Comparison of ENCODE assay signal across 10 cellular contexts in the genomic region with DNA sequence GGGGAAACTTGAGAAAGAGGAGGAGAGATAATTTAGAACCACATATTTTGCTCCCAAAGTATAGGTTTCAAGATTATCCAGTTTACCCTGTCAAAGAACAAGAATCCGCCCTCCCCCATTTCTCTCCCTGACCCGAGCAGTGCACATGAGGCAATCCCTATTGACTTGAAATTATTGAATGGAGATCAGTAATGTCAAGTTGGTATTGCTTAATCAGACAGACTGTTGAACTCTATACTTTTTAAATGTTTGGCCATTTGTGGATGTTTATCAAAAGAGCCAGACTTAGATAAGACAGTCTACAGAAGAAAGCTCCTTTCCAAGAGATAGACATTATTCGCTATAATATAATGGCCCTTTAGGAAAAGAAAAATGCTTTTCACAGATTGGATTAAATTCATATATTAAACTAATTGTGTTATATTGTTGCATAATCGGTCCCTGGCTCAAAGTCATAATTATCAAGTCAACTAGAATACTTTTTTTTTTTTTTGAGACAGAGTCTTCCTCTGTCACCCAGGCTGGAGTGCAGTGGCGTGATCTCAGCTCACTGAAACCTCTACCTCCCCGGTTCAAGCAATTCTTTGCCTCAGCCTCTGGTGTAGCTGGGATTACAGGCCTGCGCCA. TPM values are rescaled to one million over a fixed set of nuclear protein-coding genes. Genes with fewer than 3 reads are reported as not detected.
DNase-seq lines count a peak whose midpoint lies in the region; ATAC-seq, FAIRE-seq and TF ChIP-seq lines count a peak whose summit lies in the region.
"Had no signal": no experiment of that assay in that cellular context is flagged by ENCODE, and none has a peak within 500 bp of the region (broad histone marks: within the 10 kb centered on the region; RNA-seq: fewer than 3 reads in every experiment).

No MANE protein-coding gene starts in this region.

- H3K4me1 ChIP-seq in CD4-positive, CD25-positive, alpha-beta regulatory T cell (ENCODE audit: control insufficient read depth, insufficient read depth, low read length, poor library complexity, severe bottlenecking): peaks cover 67% of the 10 kb centered on the region
- peaks cover 23 to 35% (median 23%) of the 10 kb centered on the region in 3 donors for H3K4me1 ChIP-seq in pancreas

- DNase-seq in CD4-positive, CD25-positive, alpha-beta regulatory T cell: no peak
- DNase-seq in OCI-M1 (lab: John Stamatoyannopoulos, UW): peak; percentile 75
- no peak for DNase-seq in epithelial cell of prostate (ENCODE audit: low read depth, low spot score)
- DNase-seq in pancreas: no peak
- no peak for DNase-seq in NCI-H226
- no peak for DNase-seq in islet precursor cell
- no peak for DNase-seq in epidermal melanocyte (ENCODE audit: insufficient read length, low spot score)
- no peak for DNase-seq in cortex of kidney (lab: John Stamatoyannopoulos, UW)
- DNase-seq: GDM1 had no signal

- intact Hi-C loops in pancreas (cut with DNase I): no loop called here

- no peaks in the 10 kb centered on the region for H3K9me3 ChIP-seq in CD4-positive, CD25-positive, alpha-beta regulatory T cell (ENCODE audit: control insufficient read depth in 2 of 2, low read length in 2 of 2)
- H3K9me3 ChIP-seq in pancreas: no peaks in the 10 kb centered on the region

- no peaks in the 10 kb centered on the region for H3K9me3 Mint-ChIP-seq in CD4-positive, CD25-positive, alpha-beta regulatory T cell

- H3K4me1 Mint-ChIP-seq in CD4-positive, CD25-positive, alpha-beta regulatory T cell: peaks cover 18 to 80% (median 45%) of the 10 kb centered on the region in 4 donors

- H3K27ac ChIP-seq in CD4-positive, CD25-positive, alpha-beta regulatory T cell (ENCODE audit: insufficient read depth, low read length, poor library complexity, severe bottlenecking): peak overlapping the region; percentile 78
- H3K27ac ChIP-seq in epithelial cell of prostate (peak overlapping the region; percentile 37), pancreas (peak overlapping the region in 2 of 4 donors; percentile 62 to 63)

- no peaks in the 10 kb centered on the region for H3K27me3 Mint-ChIP-seq in CD4-positive, CD25-positive, alpha-beta regulatory T cell

- no peak for ATAC-seq in CD4-positive, CD25-positive, alpha-beta regulatory T cell (ENCODE audit: low read depth in 2 of 2)
- peak in 3 of 4 donors; percentile 6 to 17 (median 15) for ATAC-seq in pancreas

- H3K36me3 Mint-ChIP-seq in CD4-positive, CD25-positive, alpha-beta regulatory T cell: peaks cover 4% of the 10 kb centered on the region

- no peak for FAIRE-seq in pancreas (lab: Jason Lieb, UNC)
- FAIRE-seq: H54 had no signal

- H3K4me3 Mint-ChIP-seq in CD4-positive, CD25-positive, alpha-beta regulatory T cell: peak overlapping the region; percentile 70 to 91 (median 90)

- H3K27me3 ChIP-seq in CD4-positive, CD25-positive, alpha-beta regulatory T cell (ENCODE audit: control insufficient read depth, insufficient read depth, low read length): no peaks in the 10 kb centered on the region
- no peaks in the 10 kb centered on the region for H3K27me3 ChIP-seq in pancreas

- TF ChIP-seq CTCF in pancreas (IDR thresholded peaks at IDR 0.05): no peak

- H3K36me3 ChIP-seq in CD4-positive, CD25-positive, alpha-beta regulatory T cell (ENCODE audit: control insufficient read depth, insufficient read depth, low read length): no peaks in the 10 kb centered on the region
- H3K36me3 ChIP-seq in pancreas: no peaks in the 10 kb centered on the region

- WGBS in pancreas, 2 donors: 62 to 64% methylated on average over 7 of the region's 7 CpGs

- H3K4me3 ChIP-seq in CD4-positive, CD25-positive, alpha-beta regulatory T cell (ENCODE audit: low read depth, low read length): peak overlapping the region; percentile 82
- H3K4me3 ChIP-seq in pancreas: no peak overlapping the region

- H3K27ac Mint-ChIP-seq in CD4-positive, CD25-positive, alpha-beta regulatory T cell: peak overlapping the region; percentile 89 to 99 (median 91)

RNA-seq across cellular contexts. Expression of a gene that starts 5.3 kb away (rescaled TPM):
- total RNA-seq in CD4-positive, CD25-positive, alpha-beta regulatory T cell: 13.8 TPM
- polyA plus RNA-seq in CD4-positive, CD25-positive, alpha-beta regulatory T cell: 10 to 100 TPM; 11.3 to 12.0 (median 11.7) TPM
- total RNA-seq in pancreas: 100 to 1,000 TPM in 1 of 6 donors, 10 to 100 TPM in 3, 1 to 10 TPM in 2; 6.8 to 134 (median 12.6) TPM
- 10 to 100 TPM; 73.6 to 82.8 TPM for polyA plus RNA-seq in pancreas

RNA-seq across cellular contexts. Expression of a gene that starts 6.3 kb away (rescaled TPM):
- total RNA-seq in CD4-positive, CD25-positive, alpha-beta regulatory T cell: 16.8 TPM
- polyA plus RNA-seq in CD4-positive, CD25-positive, alpha-beta regulatory T cell: 10 to 100 TPM in 3 of 4 donors, 1 to 10 TPM in 1; 7.8 to 14.7 (median 12.3) TPM
- total RNA-seq in pancreas: 1 to 10 TPM; 3.0 to 6.2 (median 3.8) TPM
- 1 to 10 TPM; 6.4 to 6.8 TPM for polyA plus RNA-seq in pancreas

RNA-seq across cellular contexts. Expression of a gene that starts 54.2 kb away (rescaled TPM):
- total RNA-seq in CD4-positive, CD25-positive, alpha-beta regulatory T cell: 48.6 TPM
- polyA plus RNA-seq in CD4-positive, CD25-positive, alpha-beta regulatory T cell: 10 to 100 TPM; 33.8 to 39.1 (median 37.6) TPM
- 10 to 100 TPM; 25.4 to 43.1 (median 34.2) TPM for total RNA-seq in pancreas
- 10 to 100 TPM; 66.0 to 78.5 TPM for polyA plus RNA-seq in pancreas

Comparison
In these comparisons a context has a peak if more than half of its experiments do, and no peak if none do; other contexts are left out.
1. ATAC-seq: peak in pancreas (3 of 4); none in CD4-positive, CD25-positive, alpha-beta regulatory T cell (0 of 2).